15 cellular contexts compared by ENCODE assay signal in the genomic region with DNA sequence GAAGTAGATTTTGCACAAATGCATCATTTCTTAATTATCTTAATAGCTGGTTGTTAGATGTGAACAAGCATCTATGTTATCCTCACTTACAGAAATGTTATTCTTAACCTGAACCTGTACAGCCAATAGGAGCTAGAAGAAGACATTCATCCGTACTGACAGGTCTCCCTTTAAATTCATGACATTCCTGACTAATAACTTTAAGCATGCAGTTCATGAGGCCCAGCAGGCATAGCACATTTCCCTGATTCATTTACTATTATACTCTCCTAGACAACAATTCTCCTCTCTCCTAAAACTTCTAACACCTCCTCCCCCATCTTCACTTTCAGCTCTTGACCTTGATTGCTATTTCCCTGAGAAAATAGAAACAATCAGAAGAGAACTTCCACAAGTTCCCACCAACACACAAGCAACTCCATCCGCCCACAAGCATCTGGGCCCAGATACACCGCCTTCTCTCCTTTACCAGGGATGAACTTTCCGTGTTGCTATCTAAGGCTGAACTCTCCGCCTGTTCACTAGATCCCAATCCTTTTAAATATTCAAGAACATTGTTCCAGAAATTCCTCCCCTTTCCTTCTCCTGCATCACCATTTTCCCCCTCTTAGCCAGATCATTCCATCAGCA.
"Had no signal": no experiment of that assay in that cellular context is flagged by ENCODE, and none has a peak within 500 bp of the region (broad histone marks: within the 10 kb centered on the region; RNA-seq: fewer than 3 reads in every experiment).

No MANE protein-coding gene starts in this region.

- H3K4me3 ChIP-seq: cardiac muscle cell, colonic mucosa, heart right ventricle, neural progenitor cell, right atrium auricular region, tibial artery had no signal

- H3K27ac ChIP-seq: cardiac muscle cell, colonic mucosa, heart right ventricle, neural progenitor cell, parathyroid adenoma, right atrium auricular region, tibial artery had no signal

- H3K79me2 ChIP-seq: parathyroid adenoma had no signal

- H3K27me3 ChIP-seq: cardiac muscle cell, colonic mucosa, neural progenitor cell, right atrium auricular region, tibial artery had no signal

- H3K4me2 ChIP-seq: neural progenitor cell had no signal

- H3K36me3 ChIP-seq: cardiac muscle cell, colonic mucosa, heart right ventricle, neural progenitor cell, right atrium auricular region, tibial artery had no signal

- H3K9me3 ChIP-seq: colonic mucosa, heart right ventricle, right atrium auricular region, tibial artery had no signal

- H2AFZ ChIP-seq: neural progenitor cell, parathyroid adenoma had no signal

- H3K4me3 Mint-ChIP-seq: activated naive CD8-positive, alpha-beta T cell treated with anti-CD3 and anti-CD28 coated beads for 36 hours; mesothelial cell of epicardium; neural progenitor cell; T-helper 17 cell had no signal

- DNase-seq: activated naive CD8-positive, alpha-beta T cell treated with anti-CD3 and anti-CD28 coated beads for 36 hours; activated T-cell treated with anti-CD3 and anti-CD28 coated beads, Interleukin-2, amount 50 U/mL, for 1 hour; aorta; colonic mucosa; effector CD4-positive, alpha-beta T cell; heart right ventricle; small intestine; T-helper 17 cell; tibial artery had no signal

- H3K36me3 Mint-ChIP-seq: activated naive CD8-positive, alpha-beta T cell treated with anti-CD3 and anti-CD28 coated beads for 36 hours; mesothelial cell of epicardium; neural progenitor cell had no signal

- H3K4me1 ChIP-seq: colonic mucosa, parathyroid adenoma, right atrium auricular region, tibial artery had no signal

- H3K9ac ChIP-seq: neural progenitor cell, parathyroid adenoma had no signal

- ATAC-seq: activated CD4-positive, CD25-positive, alpha-beta regulatory T cell treated with anti-CD3 and anti-CD28 coated beads, Interleukin-2, amount 50 U/mL, for 24 hours; heart right ventricle; T-helper 17 cell had no signal

- H3K4me1 Mint-ChIP-seq: activated naive CD8-positive, alpha-beta T cell treated with anti-CD3 and anti-CD28 coated beads for 36 hours; T-helper 17 cell had no signal

- H3K9me3 Mint-ChIP-seq: activated naive CD8-positive, alpha-beta T cell treated with anti-CD3 and anti-CD28 coated beads for 36 hours; neural progenitor cell had no signal

- H3K27ac Mint-ChIP-seq: activated naive CD8-positive, alpha-beta T cell treated with anti-CD3 and anti-CD28 coated beads for 36 hours; mesothelial cell of epicardium; neural progenitor cell; T-helper 17 cell had no signal
